ENCODE assay signal across 1 cellular context in the genomic region with DNA sequence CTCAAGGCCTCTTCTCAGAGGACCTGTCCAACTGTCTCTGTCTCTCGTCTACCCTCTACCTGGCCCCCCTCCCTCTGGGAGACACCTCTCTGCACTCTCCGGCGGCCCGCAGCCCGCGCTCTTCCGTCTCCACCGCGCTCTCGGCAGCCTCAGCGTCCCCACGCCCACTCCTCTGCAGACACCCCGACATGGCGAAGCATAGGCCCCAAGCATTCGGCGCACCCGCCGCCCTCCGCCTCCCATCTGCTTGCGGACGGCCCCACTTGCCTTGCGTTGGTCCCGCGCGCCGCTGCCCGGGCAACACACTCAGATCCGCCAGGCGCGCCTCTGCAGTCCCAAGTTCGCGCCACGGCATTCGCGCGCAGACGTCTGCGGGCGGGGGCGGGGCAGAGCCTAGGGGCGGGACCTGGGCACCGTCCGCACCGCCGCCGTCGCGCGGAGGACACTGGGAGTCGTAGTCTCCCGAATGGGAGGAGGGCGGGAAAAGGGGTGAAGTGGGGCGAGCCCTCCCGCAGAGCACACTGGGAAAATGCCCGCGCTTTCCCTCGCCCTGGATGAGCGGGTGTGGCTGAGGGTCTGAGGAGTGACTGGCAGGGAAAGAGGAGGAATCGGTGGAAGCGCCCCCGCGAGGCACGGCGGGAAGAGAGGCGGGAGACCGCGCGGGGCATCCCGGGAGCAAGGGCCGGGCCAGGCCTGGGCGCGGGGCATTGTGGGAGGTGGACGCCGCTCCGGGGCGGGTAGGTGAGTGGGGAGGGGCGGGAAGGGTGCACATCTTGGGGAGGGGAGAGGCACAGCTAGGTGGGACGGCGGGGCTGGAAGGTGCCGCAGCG.
A peak's percentile ranks its signal among the peaks of the same experiment; 100 is the strongest.
TF ChIP-seq lines count a peak whose summit lies in the region.

TSS of gene LIG1 (minus strand) at position 371 of the 830 bp plus-strand sequence. CDS start 4,778 bp downstream, outside the sequence.
TSS of gene ZSWIM9 (plus strand) at position 707 of the 830 bp plus-strand sequence. CDS start 1,123 bp downstream, outside the sequence.

TF ChIP-seq in HepG2, 621 proteins besides CTCF, POLR2A, EP300 and RAD21 (continued from another document and continues in another):
- TF ChIP-seq, protein P1, sequence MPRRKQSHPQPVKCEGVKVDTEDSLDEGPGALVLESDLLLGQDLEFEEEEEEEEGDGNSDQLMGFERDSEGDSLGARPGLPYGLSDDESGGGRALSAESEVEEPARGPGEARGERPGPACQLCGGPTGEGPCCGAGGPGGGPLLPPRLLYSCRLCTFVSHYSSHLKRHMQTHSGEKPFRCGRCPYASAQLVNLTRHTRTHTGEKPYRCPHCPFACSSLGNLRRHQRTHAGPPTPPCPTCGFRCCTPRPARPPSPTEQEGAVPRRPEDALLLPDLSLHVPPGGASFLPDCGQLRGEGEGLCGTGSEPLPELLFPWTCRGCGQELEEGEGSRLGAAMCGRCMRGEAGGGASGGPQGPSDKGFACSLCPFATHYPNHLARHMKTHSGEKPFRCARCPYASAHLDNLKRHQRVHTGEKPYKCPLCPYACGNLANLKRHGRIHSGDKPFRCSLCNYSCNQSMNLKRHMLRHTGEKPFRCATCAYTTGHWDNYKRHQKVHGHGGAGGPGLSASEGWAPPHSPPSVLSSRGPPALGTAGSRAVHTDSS (CRISPR knock-in tag; conservative IDR thresholded peaks at IDR 0.05): no peak
- TF ChIP-seq, protein P2, sequence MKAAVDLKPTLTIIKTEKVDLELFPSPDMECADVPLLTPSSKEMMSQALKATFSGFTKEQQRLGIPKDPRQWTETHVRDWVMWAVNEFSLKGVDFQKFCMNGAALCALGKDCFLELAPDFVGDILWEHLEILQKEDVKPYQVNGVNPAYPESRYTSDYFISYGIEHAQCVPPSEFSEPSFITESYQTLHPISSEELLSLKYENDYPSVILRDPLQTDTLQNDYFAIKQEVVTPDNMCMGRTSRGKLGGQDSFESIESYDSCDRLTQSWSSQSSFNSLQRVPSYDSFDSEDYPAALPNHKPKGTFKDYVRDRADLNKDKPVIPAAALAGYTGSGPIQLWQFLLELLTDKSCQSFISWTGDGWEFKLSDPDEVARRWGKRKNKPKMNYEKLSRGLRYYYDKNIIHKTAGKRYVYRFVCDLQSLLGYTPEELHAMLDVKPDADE (CRISPR knock-in tag; IDR thresholded peaks at IDR 0.05): no peak
- TF ChIP-seq SAP130 (CRISPR knock-in tag; IDR thresholded peaks at IDR 0.05; ENCODE audit: low read depth) (peak; percentile 95), PHF20 (CRISPR knock-in tag; IDR thresholded peaks at IDR 0.05) (peak; percentile 71), ZNF660 (CRISPR knock-in tag; IDR thresholded peaks at IDR 0.05; ENCODE audit: borderline replicate concordance, low read depth) (no peak), SNAI1 (CRISPR knock-in tag; IDR thresholded peaks at IDR 0.05; ENCODE audit: borderline replicate concordance) (no peak; the same call in 1 of the 2 replicates), ZNF335 (CRISPR knock-in tag; IDR thresholded peaks at IDR 0.05) (peak; percentile 82; the same call in 1 of the 2 replicates), ZBTB34 (CRISPR knock-in tag; IDR thresholded peaks at IDR 0.05) (0 out of 2 replicates have a peak, but pooled peaks have one; percentile 13), ZNF451 (CRISPR knock-in tag; IDR thresholded peaks at IDR 0.05) (no peak), NR3C1 (CRISPR knock-in tag; IDR thresholded peaks at IDR 0.05) (no peak), RBFOX2 (IDR thresholded peaks at IDR 0.05; ENCODE audit: low read depth, low read length) (peak; percentile 86), CSRNP1 (CRISPR knock-in tag; IDR thresholded peaks at IDR 0.05) (peak; percentile 26; the same call in 1 of the 2 replicates), ZNF382 (CRISPR knock-in tag; IDR thresholded peaks at IDR 0.05; ENCODE audit: borderline replicate concordance) (no peak), SIX4 (CRISPR knock-in tag; IDR thresholded peaks at IDR 0.05) (no peak), ARID4A (CRISPR knock-in tag; IDR thresholded peaks at IDR 0.05; ENCODE audit: borderline replicate concordance) (peak; percentile 96), ZNF788 (CRISPR knock-in tag; IDR thresholded peaks at IDR 0.05; ENCODE audit: borderline replicate concordance) (peak; percentile 39; the same call in 1 of the 2 replicates), ZSCAN29 (CRISPR knock-in tag; conservative IDR thresholded peaks at IDR 0.05) (0 out of 2 replicates have a peak, but pooled peaks have one; percentile 51), ZNF503 (CRISPR knock-in tag; IDR thresholded peaks at IDR 0.05) (no peak), NAIF1 (CRISPR knock-in tag; IDR thresholded peaks at IDR 0.05; ENCODE audit: borderline replicate concordance) (no peak), CREM (IDR thresholded peaks at IDR 0.05) (peak; percentile 68), CREM (CRISPR knock-in tag; IDR thresholded peaks at IDR 0.05) (no peak), JUN (CRISPR knock-in tag; IDR thresholded peaks at IDR 0.05) (peak; percentile 48; the same call in 1 of the 2 replicates), ZNF652 (CRISPR knock-in tag; IDR thresholded peaks at IDR 0.05; ENCODE audit: borderline replicate concordance, low read depth) (no peak), SMARCE1 (IDR thresholded peaks at IDR 0.05; ENCODE audit: borderline replicate concordance) (no peak), U2AF1 (optimal IDR thresholded peaks at IDR 0.05; ENCODE audit: low read depth, low read length) (peak; percentile 70), SIX1 (CRISPR knock-in tag; IDR thresholded peaks at IDR 0.05; ENCODE audit: borderline replicate concordance) (no peak), PHF8 (CRISPR knock-in tag; IDR thresholded peaks at IDR 0.05) (peak; percentile 85), ZNF333 (CRISPR knock-in tag; IDR thresholded peaks at IDR 0.05; ENCODE audit: borderline replicate concordance) (no peak; the same call in 1 of the 2 replicates), MED13 (CRISPR knock-in tag; IDR thresholded peaks at IDR 0.05) (0 out of 2 replicates have a peak, but pooled peaks have one; percentile 17), ELF3 (CRISPR knock-in tag; IDR thresholded peaks at IDR 0.05) (no peak), HOXD1 (CRISPR knock-in tag; IDR thresholded peaks at IDR 0.05) (no peak), CEBPZ (IDR thresholded peaks at IDR 0.05; ENCODE audit: low read length) (no peak), ZNF160 (CRISPR knock-in tag; IDR thresholded peaks at IDR 0.05) (peak; percentile 64; the same call in 1 of the 2 replicates)
- TF ChIP-seq, protein P3, sequence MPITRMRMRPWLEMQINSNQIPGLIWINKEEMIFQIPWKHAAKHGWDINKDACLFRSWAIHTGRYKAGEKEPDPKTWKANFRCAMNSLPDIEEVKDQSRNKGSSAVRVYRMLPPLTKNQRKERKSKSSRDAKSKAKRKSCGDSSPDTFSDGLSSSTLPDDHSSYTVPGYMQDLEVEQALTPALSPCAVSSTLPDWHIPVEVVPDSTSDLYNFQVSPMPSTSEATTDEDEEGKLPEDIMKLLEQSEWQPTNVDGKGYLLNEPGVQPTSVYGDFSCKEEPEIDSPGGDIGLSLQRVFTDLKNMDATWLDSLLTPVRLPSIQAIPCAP (CRISPR knock-in tag; IDR thresholded peaks at IDR 0.05; ENCODE audit: low read depth): no peak
- TF ChIP-seq, protein P4, sequence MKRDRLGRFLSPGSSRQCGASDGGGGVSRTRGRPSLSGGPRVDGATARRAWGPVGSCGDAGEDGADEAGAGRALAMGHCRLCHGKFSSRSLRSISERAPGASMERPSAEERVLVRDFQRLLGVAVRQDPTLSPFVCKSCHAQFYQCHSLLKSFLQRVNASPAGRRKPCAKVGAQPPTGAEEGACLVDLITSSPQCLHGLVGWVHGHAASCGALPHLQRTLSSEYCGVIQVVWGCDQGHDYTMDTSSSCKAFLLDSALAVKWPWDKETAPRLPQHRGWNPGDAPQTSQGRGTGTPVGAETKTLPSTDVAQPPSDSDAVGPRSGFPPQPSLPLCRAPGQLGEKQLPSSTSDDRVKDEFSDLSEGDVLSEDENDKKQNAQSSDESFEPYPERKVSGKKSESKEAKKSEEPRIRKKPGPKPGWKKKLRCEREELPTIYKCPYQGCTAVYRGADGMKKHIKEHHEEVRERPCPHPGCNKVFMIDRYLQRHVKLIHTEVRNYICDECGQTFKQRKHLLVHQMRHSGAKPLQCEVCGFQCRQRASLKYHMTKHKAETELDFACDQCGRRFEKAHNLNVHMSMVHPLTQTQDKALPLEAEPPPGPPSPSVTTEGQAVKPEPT (CRISPR knock-in tag; IDR thresholded peaks at IDR 0.05; ENCODE audit: low read depth): peak; percentile 89; the same call in 1 of the 2 replicates
